8 cellular contexts compared by ENCODE assay signal in the genomic region with DNA sequence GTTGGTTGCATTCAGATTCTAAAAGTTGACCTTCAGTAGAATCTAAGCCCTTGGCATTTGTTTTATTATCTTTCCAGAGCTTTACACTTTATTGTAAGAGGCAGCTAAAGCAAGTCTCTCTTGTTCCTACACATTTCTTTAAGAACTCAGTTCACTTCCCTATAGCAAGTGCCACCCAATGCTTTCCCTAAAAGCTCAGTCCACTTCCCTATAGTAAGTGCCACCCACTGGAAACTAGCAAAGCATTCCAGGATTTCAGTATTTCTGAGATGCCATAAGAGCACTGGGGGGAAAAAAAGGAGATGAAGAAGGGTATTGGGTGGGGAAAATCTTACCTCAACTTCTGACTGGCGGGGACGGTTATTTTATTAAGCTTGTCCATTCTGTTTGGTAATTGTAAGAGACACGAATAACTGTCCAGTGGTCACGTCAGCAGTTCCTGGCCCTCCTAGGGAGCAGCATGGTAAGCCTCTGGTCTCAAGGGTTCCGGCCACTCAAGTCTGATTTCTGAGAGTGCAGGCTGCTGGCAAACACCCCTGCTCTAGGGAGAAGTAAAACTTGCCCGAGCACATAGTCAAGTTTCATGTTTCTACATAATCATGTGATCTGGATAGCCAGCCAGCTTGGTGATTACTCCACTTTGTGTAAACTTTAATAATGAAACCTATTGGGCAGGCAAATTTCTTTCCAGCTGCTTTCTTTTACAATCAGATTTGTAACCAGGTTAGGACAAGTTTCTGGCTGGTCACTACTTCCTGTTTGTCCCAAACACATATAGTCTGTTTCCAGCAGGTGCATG. TPM values are rescaled to one million over a fixed set of nuclear protein-coding genes. Genes with fewer than 3 reads are reported as not detected.
A peak's percentile ranks its signal among the peaks of the same experiment; 100 is the strongest.
DNase-seq lines count a peak whose midpoint lies in the region; ATAC-seq and TF ChIP-seq lines count a peak whose summit lies in the region.

TSS of gene BLNK (minus strand) at position 553 of the 799 bp plus-strand sequence. CDS start at position 382, 171 bp downstream.

- no peaks in the 10 kb centered on the region for H3K4me1 ChIP-seq in smooth muscle cell (ENCODE audit: low read depth)

- peak; percentile 65 for DNase-seq in NCI-H2196 treated with DMSO at 0.1 percent for 48 hours (lab: John Stamatoyannopoulos, UW; ENCODE audit: unreplicated experiment)
- DNase-seq in Right ventricle myocardium superior: peak; percentile 78
- no peak for DNase-seq in smooth muscle cell (lab: John Stamatoyannopoulos, UW; ENCODE audit: unreplicated experiment)
- DNase-seq in activated T-cell treated with anti-CD3 and anti-CD28 coated beads for 4 hours: no peak
- no peak for DNase-seq in NCI-H2227 treated with DMSO at 0.1 percent for 48 hours (lab: John Stamatoyannopoulos, UW)

- H2AFZ ChIP-seq in smooth muscle cell (ENCODE audit: low read depth): no peak within 1 kb of the TSS

- H3K79me2 ChIP-seq in smooth muscle cell (ENCODE audit: low read depth): no peaks in the 10 kb centered on the region

- H3K36me3 ChIP-seq in smooth muscle cell (ENCODE audit: low read depth): no peaks in the 10 kb centered on the region

- no peaks in the 10 kb centered on the region for H3F3A ChIP-seq in smooth muscle cell (ENCODE audit: low read depth)

- intact Hi-C loops in Right ventricle myocardium superior (cut with DNase I): no loop called here

- TF ChIP-seq CTCF in smooth muscle cell (IDR thresholded peaks at IDR 0.05; ENCODE audit: borderline replicate concordance, insufficient read depth, poor library complexity, severe bottlenecking): no peak

- TF ChIP-seq POLR2A in GM18526 (IDR thresholded peaks at IDR 0.05; ENCODE audit: extremely low read depth, insufficient read length): peak; percentile 93

- H3K4me3 ChIP-seq in smooth muscle cell: peak within 1 kb of the TSS; percentile 28

- ATAC-seq in HG02642 (IDR thresholded peaks at IDR 0.05; ENCODE audit: poor library complexity, unreplicated experiment) (peak; percentile 67), Right ventricle myocardium superior (ENCODE audit: poor library complexity) (peak; percentile 83), SK-N-SH treated with all-trans-retinoic acid at 6 μM for 48 hours (no peak; the same call in 2 of the 3 replicates)

- no peak within 1 kb of the TSS for H3K9ac ChIP-seq in smooth muscle cell (ENCODE audit: low read depth)

- no peak within 1 kb of the TSS for H3K4me2 ChIP-seq in smooth muscle cell

- peak within 1 kb of the TSS; percentile 52 for H3K27ac ChIP-seq in smooth muscle cell (ENCODE audit: low read depth)

- no peaks in the 10 kb centered on the region for H3K9me3 ChIP-seq in smooth muscle cell (replicated peaks; ENCODE audit: low read depth)

- WGBS in smooth muscle cell (ENCODE audit: low lambda C conversion rate): 77% methylated on average over 6 of the region's 6 CpGs

- no peaks in the 10 kb centered on the region for H4K20me1 ChIP-seq in smooth muscle cell (ENCODE audit: low read depth)

- no peaks in the 10 kb centered on the region for H3K27me3 ChIP-seq in smooth muscle cell (ENCODE audit: low read depth)

TF ChIP-seq in SK-N-SH treated with all-trans-retinoic acid at 6 μM for 48 hours, 23 proteins besides CTCF, POLR2A, EP300 and RAD21:
- TF ChIP-seq ZNF70 (CRISPR knock-in tag; IDR thresholded peaks at IDR 0.05): no peak
- TF ChIP-seq, protein P1, sequence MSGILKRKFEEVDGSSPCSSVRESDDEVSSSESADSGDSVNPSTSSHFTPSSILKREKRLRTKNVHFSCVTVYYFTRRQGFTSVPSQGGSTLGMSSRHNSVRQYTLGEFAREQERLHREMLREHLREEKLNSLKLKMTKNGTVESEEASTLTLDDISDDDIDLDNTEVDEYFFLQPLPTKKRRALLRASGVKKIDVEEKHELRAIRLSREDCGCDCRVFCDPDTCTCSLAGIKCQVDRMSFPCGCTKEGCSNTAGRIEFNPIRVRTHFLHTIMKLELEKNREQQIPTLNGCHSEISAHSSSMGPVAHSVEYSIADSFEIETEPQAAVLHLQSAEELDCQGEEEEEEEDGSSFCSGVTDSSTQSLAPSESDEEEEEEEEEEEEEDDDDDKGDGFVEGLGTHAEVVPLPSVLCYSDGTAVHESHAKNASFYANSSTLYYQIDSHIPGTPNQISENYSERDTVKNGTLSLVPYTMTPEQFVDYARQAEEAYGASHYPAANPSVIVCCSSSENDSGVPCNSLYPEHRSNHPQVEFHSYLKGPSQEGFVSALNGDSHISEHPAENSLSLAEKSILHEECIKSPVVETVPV (CRISPR knock-in tag; IDR thresholded peaks at IDR 0.05): no peak

RNA-seq across cellular contexts. Expression of gene BLNK, which starts in this region (rescaled TPM):
- total RNA-seq in Right ventricle myocardium superior: 0.73 TPM
- total RNA-seq in smooth muscle cell: 1.3 and 6.1 TPM in 2 replicates
- polyA plus RNA-seq in smooth muscle cell: 1.3 and 2.5 TPM in 2 replicates

Comparison
In these comparisons a context has a peak if more than half of its experiments do, and no peak if none do; other contexts are left out.
1. Peak in DNase-seq and ATAC-seq in Right ventricle myocardium superior; RNA of the gene not detected or under 1 TPM.